16 cellular contexts compared by ENCODE assay signal in the genomic region with DNA sequence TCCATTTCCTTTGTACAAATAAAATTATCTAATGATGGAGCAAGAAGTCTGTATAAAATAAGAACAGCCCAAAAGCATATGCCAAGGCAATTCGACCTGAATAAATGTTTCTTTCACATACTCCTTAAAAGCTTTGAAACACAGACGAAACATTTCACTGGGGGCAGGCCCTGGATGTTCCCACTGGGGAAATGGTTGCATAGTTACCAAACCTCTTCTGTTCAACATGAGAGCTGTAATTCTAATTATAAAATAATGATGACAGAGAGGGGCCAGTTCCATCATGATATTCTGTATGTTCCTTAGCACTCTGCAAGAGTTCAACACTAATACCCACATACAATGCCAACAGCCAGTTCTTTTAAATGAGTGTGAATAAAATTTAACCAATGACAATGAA.
DNase-seq lines count a peak whose midpoint lies in the region; ATAC-seq and TF ChIP-seq lines count a peak whose summit lies in the region.
"Had no signal": no experiment of that assay in that cellular context is flagged by ENCODE, and none has a peak within 500 bp of the region (broad histone marks: within the 10 kb centered on the region; RNA-seq: fewer than 3 reads in every experiment).

No MANE protein-coding gene starts in this region.

- H3K27me3 Mint-ChIP-seq in brain: no peaks in the 10 kb centered on the region

- peak overlapping the region; percentile 6 to 74 (median 61) for H3K4me3 Mint-ChIP-seq in brain
- H3K4me3 Mint-ChIP-seq: CD8-positive, alpha-beta memory T cell had no signal

- H3K27ac Mint-ChIP-seq in brain: peak overlapping the region; percentile 89 to 98 (median 95)
- H3K27ac Mint-ChIP-seq: CD8-positive, alpha-beta memory T cell had no signal

- no peak for TF ChIP-seq CTCF in brain (conservative IDR thresholded peaks at IDR 0.05)

- ATAC-seq in SK-N-SH treated with all-trans-retinoic acid at 6 μM for 48 hours: no peak
- ATAC-seq: PC-3 had no signal

- peaks cover 0 to 3% (median 0%) of the 10 kb centered on the region in 5 experiments for H3K9me3 Mint-ChIP-seq in brain

- DNase-seq in NCI-H1105 treated with DMSO at 0.1 percent for 48 hours (lab: John Stamatoyannopoulos, UW) (peak; percentile 25), NCI-H1105 (lab: John Stamatoyannopoulos, UW) (no peak), NCI-H1092 (lab: John Stamatoyannopoulos, UW) (peak; percentile 9), medulla oblongata (ENCODE audit: extremely low spot score) (peak; percentile 39), NCI-H526 (lab: John Stamatoyannopoulos, UW) (no peak)
- DNase-seq in stimulated activated CD4-positive, alpha-beta T cell treated with anti-CD3 and anti-CD28 coated beads, Interleukin-2, amount 100 ng/mL, for 24 hours: no peak
- DNase-seq: CD8-positive, alpha-beta memory T cell; DND-41; MM.1S; NCI-H1694; NCI-H2107; NCI-H446; NCI-H748 treated with DMSO at 0.1 percent for 48 hours; PC-3 had no signal

- H3K36me3 Mint-ChIP-seq in brain: no peaks in the 10 kb centered on the region

- H3K4me1 Mint-ChIP-seq in brain: peaks cover 77% of the 10 kb centered on the region
- H3K4me1 Mint-ChIP-seq: CD8-positive, alpha-beta memory T cell had no signal

TF ChIP-seq in SK-N-SH treated with all-trans-retinoic acid at 6 μM for 48 hours, 23 proteins besides CTCF, POLR2A, EP300 and RAD21:
- TF ChIP-seq PPARA (CRISPR knock-in tag; IDR thresholded peaks at IDR 0.05; ENCODE audit: borderline replicate concordance) (no peak), ZC3H10 (CRISPR knock-in tag; IDR thresholded peaks at IDR 0.05) (no peak), BACH2 (CRISPR knock-in tag; IDR thresholded peaks at IDR 0.05; ENCODE audit: borderline replicate concordance) (no peak), ZNF8 (CRISPR knock-in tag; IDR thresholded peaks at IDR 0.05) (no peak), ZNF565 (CRISPR knock-in tag; conservative IDR thresholded peaks at IDR 0.05; ENCODE audit: low read depth) (no peak), ZNF70 (CRISPR knock-in tag; IDR thresholded peaks at IDR 0.05) (no peak)
- TF ChIP-seq, protein P1, sequence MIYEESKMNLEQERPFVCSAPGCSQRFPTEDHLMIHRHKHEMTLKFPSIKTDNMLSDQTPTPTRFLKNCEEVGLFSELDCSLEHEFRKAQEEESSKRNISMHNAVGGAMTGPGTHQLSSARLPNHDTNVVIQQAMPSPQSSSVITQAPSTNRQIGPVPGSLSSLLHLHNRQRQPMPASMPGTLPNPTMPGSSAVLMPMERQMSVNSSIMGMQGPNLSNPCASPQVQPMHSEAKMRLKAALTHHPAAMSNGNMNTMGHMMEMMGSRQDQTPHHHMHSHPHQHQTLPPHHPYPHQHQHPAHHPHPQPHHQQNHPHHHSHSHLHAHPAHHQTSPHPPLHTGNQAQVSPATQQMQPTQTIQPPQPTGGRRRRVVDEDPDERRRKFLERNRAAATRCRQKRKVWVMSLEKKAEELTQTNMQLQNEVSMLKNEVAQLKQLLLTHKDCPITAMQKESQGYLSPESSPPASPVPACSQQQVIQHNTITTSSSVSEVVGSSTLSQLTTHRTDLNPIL (CRISPR knock-in tag; IDR thresholded peaks at IDR 0.05; ENCODE audit: low read depth): no peak
- TF ChIP-seq, protein P2, sequence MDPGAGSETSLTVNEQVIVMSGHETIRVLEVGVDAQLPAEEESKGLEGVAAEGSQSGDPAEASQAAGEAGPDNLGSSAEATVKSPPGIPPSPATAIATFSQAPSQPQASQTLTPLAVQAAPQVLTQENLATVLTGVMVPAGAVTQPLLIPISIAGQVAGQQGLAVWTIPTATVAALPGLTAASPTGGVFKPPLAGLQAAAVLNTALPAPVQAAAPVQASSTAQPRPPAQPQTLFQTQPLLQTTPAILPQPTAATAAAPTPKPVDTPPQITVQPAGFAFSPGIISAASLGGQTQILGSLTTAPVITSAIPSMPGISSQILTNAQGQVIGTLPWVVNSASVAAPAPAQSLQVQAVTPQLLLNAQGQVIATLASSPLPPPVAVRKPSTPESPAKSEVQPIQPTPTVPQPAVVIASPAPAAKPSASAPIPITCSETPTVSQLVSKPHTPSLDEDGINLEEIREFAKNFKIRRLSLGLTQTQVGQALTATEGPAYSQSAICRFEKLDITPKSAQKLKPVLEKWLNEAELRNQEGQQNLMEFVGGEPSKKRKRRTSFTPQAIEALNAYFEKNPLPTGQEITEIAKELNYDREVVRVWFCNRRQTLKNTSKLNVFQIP (CRISPR knock-in tag; IDR thresholded peaks at IDR 0.05; ENCODE audit: borderline replicate concordance, low read depth): no peak

Comparison
In these comparisons a context has a peak if more than half of its experiments do, and no peak if none do; other contexts are left out.
1. DNase-seq: peak in NCI-H1105 treated with DMSO at 0.1 percent for 48 hours (single experiment), NCI-H1092 (single experiment) and medulla oblongata (single experiment); none in NCI-H1105 (single experiment), stimulated activated CD4-positive, alpha-beta T cell treated with anti-CD3 and anti-CD28 coated beads, Interleukin-2, amount 100 ng/mL, for 24 hours (0 of 2) and NCI-H526 (0 of 2).